Comparison of ENCODE assay signal across 22 cellular contexts in the genomic region with DNA sequence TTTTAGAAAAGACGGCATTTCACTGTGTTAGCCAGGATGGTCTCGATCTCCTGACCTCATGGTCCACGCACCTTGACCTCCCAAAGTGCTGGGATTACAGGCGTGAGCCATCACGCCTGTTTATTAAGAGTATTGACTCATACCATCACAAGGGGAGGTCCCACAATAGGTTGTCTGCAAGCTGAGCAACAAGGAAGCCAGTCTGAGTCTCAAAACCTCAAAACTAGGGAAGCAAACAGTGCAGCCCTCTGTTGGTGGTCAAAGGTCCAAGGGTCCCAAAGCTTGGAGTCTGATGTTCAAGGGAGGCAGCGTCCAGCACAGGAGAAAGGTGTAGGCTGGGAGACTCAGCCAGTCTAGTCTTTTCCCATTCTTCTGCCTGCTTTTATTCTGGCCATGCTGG. TPM values are rescaled to one million over a fixed set of nuclear protein-coding genes. Genes with fewer than 3 reads are reported as not detected.
"Had no signal": no experiment of that assay in that cellular context is flagged by ENCODE, and none has a peak within 500 bp of the region (broad histone marks: within the 10 kb centered on the region; RNA-seq: fewer than 3 reads in every experiment).

No MANE protein-coding gene starts in this region.

- ATAC-seq: activated CD8-positive, alpha-beta T cell treated with anti-CD3 and anti-CD28 coated beads for 36 hours; activated T-helper 17 cell treated with anti-CD3 and anti-CD28 coated beads, Interleukin-2, amount 50 U/mL, for 72 hours; body of pancreas; left colon; lower lobe of right lung; natural killer cell treated with Interleukin-12 subunit alpha and Interleukin-12 subunit beta and Interleukin-15 and Interleukin-18, amount 100 ng/mL, for 72 hours; pancreas; stimulated activated effector memory CD8-positive, alpha-beta T cell treated with anti-CD3 and anti-CD28 coated beads, Interleukin-12 subunit alpha, Interleukin-12 subunit beta, amount 100 ng/mL, for 72 hours had no signal

- H3K27me3 ChIP-seq: body of pancreas, neutrophil, pancreas, right lobe of liver, stomach, testis had no signal

- H3K36me3 ChIP-seq: lower lobe of right lung, neutrophil, pancreas, right lobe of liver, stomach had no signal

- H3K4me1 ChIP-seq: lower lobe of right lung, right lobe of liver had no signal

- H3K4me3 ChIP-seq: body of pancreas, coronary artery, lower lobe of right lung, pancreas, right lobe of liver, stomach, testis had no signal

- H3K9me3 ChIP-seq: body of pancreas, lower lobe of right lung, neutrophil, pancreas, right lobe of liver, stomach, testis had no signal

- H3K27ac ChIP-seq: body of pancreas, coronary artery, lower lobe of right lung, neutrophil, pancreas, right lobe of liver, stomach, testis had no signal

- DNase-seq: activated B cell treated with CpG ODN at 0.5 μM for 24 hours; activated CD4-positive, alpha-beta T cell treated with anti-CD3 and anti-CD28 coated beads, Interleukin-2, amount 10 ng/mL, durations not matched to agents 24 days and 14 days; activated CD8-positive, alpha-beta T cell treated with anti-CD3 and anti-CD28 coated beads for 36 hours; activated naive CD4-positive, alpha-beta T cell; activated naive CD8-positive, alpha-beta T cell treated with anti-CD3 and anti-CD28 coated beads for 36 hours; activated T-cell treated with anti-CD3 and anti-CD28 coated beads, Interleukin-2, amount 50 U/mL, for 1 hour; amygdala; islet precursor cell; left colon; lower lobe of right lung; pancreas; right lobe of liver; small intestine; stimulated activated CD4-positive, alpha-beta T cell treated with anti-CD3 and anti-CD28 coated beads, Interleukin-4, amount 100 ng/mL, for 24 hours; stomach; testis had no signal

RNA-seq across cellular contexts. Expression of gene LDLRAD3, which starts 32.8 kb away (rescaled TPM):
- total RNA-seq: activated B cell treated with CpG ODN at 0.5 μM for 24 hours had no signal
